ENCODE assay signal across 1 cellular context in the genomic region with DNA sequence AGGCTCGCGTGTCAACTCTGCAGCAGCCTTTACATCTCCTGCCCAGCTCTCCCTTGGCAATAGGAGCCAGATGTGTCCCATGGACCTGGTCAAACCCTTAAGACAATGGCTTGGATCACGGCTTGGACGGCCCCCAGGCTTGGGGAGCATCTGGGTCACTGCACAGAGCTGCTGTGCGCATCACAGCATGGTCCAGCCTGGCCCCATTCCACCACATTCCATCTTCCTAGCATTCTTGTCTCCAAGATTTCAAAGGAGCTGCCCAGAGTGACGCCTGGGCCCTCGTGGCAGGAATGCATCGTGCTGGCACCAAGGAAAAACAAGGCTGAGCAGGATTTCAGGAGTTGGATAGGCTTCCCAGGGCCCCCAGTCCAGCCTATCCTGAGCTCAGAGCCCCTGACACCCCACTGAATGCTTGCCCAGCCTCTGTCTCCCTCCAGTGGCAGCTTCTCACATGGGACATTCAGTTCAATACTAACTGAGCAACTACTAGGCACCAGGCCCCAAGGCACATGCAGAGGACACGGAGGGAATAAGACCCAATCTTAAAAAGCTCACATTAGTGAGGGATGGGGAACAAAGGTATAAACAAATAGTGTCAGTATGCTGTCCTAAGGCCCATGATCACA.
TF ChIP-seq lines count a peak whose summit lies in the region.

No MANE protein-coding gene starts in this region.

TF ChIP-seq in H1, 55 proteins besides CTCF, POLR2A, EP300 and RAD21 (continued from another document):
- TF ChIP-seq NANOG (IDR thresholded peaks at IDR 0.05; ENCODE audit: insufficient read depth, low read depth, low read length, poor library complexity, severe bottlenecking) (no peak), ZNF274 (IDR thresholded peaks at IDR 0.05; ENCODE audit: borderline replicate concordance, extremely low read depth, low read length) (no peak)
